Comparison of ENCODE assay signal across 18 cellular contexts in genomic region chr2:86468162-86469033, GRCh38. TPM values are rescaled to one million over a fixed set of nuclear protein-coding genes. Genes with fewer than 3 reads are reported as not detected.
DNase-seq lines count a peak whose midpoint lies in the region; ATAC-seq and TF ChIP-seq lines count a peak whose summit lies in the region.
"Had no signal": no experiment of that assay in that cellular context is flagged by ENCODE, and none has a peak within 500 bp of the region (broad histone marks: within the 10 kb centered on the region; RNA-seq: fewer than 3 reads in every experiment).

No MANE protein-coding gene starts in this region.

- H3K27me3 Mint-ChIP-seq in activated CD8-positive, alpha-beta T cell treated with anti-CD3 and anti-CD28 coated beads, Interleukin-2, amount 10 ng/mL, durations not matched to agents 7 days and 5 days (ENCODE audit: low read depth): no peaks in the 10 kb centered on the region
- H3K27me3 Mint-ChIP-seq: activated B cell treated with CpG ODN at 0.5 μM for 24 hours had no signal

- peak; percentile 22 for DNase-seq in stimulated activated CD4-positive, alpha-beta T cell treated with anti-CD3 and anti-CD28 coated beads, Interleukin-4, amount 100 ng/mL, for 24 hours
- DNase-seq in stimulated activated CD4-positive, alpha-beta T cell treated with anti-CD3 and anti-CD28 coated beads, Interleukin-2, amount 100 ng/mL, for 48 hours: no peak
- peak; percentile 37 for DNase-seq in activated CD8-positive, alpha-beta T cell treated with anti-CD3 and anti-CD28 coated beads, Interleukin-2, amount 10 ng/mL, durations not matched to agents 7 days and 5 days
- no peak for DNase-seq in effector memory CD4-positive, alpha-beta T cell
- DNase-seq in A673 (ENCODE audit: low spot score): no peak
- no peak for DNase-seq in NCI-H2081 treated with DMSO at 0.1 percent for 48 hours (lab: John Stamatoyannopoulos, UW)
- DNase-seq in aorta: no peak
- DNase-seq: activated B cell treated with CpG ODN at 0.5 μM for 24 hours, activated gamma-delta T cell, DMS 273 treated with DMSO at 0.1 percent for 48 hours, heart right ventricle, midbrain, NCI-H1092 treated with DMSO at 0.1 percent for 48 hours, NCI-H2227 treated with DMSO at 0.1 percent for 48 hours, ovary, substantia nigra had no signal

- no peaks in the 10 kb centered on the region for H3K9me3 Mint-ChIP-seq in activated CD8-positive, alpha-beta T cell treated with anti-CD3 and anti-CD28 coated beads, Interleukin-2, amount 10 ng/mL, durations not matched to agents 7 days and 5 days (ENCODE audit: insufficient read depth)
- H3K9me3 Mint-ChIP-seq: activated B cell treated with CpG ODN at 0.5 μM for 24 hours had no signal

- peaks cover 3% of the 10 kb centered on the region for H3K4me1 ChIP-seq in effector memory CD4-positive, alpha-beta T cell (ENCODE audit: control insufficient read depth, insufficient read depth, low read length, poor library complexity, severe bottlenecking)
- H3K4me1 ChIP-seq in A673 (ENCODE audit: insufficient read depth, low read length, poor library complexity, severe bottlenecking) (no peaks in the 10 kb centered on the region), aorta (ENCODE audit: control insufficient read depth in 1 of 2, insufficient read depth in 2 of 2, low read length in 2 of 2) (peaks cover 0 to 2% of the 10 kb centered on the region in 2 donors)

- H3K27ac ChIP-seq in effector memory CD4-positive, alpha-beta T cell (ENCODE audit: insufficient read depth, low read length, poor library complexity, severe bottlenecking): peak overlapping the region; percentile 35
- H3K27ac ChIP-seq in A673 (ENCODE audit: low read depth, low read length, poor library complexity, severe bottlenecking) (no peak overlapping the region), aorta (ENCODE audit: low read depth in 1 of 2, low read length in 2 of 2) (no peak overlapping the region)
- H3K27ac ChIP-seq: heart right ventricle, ovary had no signal

- WGBS in aorta, 2 donors: 89 to 90% methylated on average over 7 of the region's 7 CpGs

- POLR2A ChIA-PET in activated CD8-positive, alpha-beta T cell treated with anti-CD3 and anti-CD28 coated beads, Interleukin-2, amount 10 ng/mL, durations not matched to agents 7 days and 5 days (lab: Charles Lee): interaction anchor here (0.6 to 1.3 kb wide), 6 partner anchors 16 to 363 kb away, joined by 3 to 7 read pairs (median 4); partner anchors contain the start of genes KDM3A, POLR1A and PTCD3
- POLR2A ChIA-PET in A673 (lab: Charles Lee; ENCODE audit: low non-redundant PET): no interaction called here

- H3K4me1 Mint-ChIP-seq in activated CD8-positive, alpha-beta T cell treated with anti-CD3 and anti-CD28 coated beads, Interleukin-2, amount 10 ng/mL, durations not matched to agents 7 days and 5 days (ENCODE audit: low read depth): peaks cover 33% of the 10 kb centered on the region

- H3K27ac Mint-ChIP-seq in activated CD8-positive, alpha-beta T cell treated with anti-CD3 and anti-CD28 coated beads, Interleukin-2, amount 10 ng/mL, durations not matched to agents 7 days and 5 days: peak overlapping the region; percentile 73
- H3K27ac Mint-ChIP-seq: activated B cell treated with CpG ODN at 0.5 μM for 24 hours had no signal

- peak overlapping the region; percentile 48 for H3K4me3 Mint-ChIP-seq in activated CD8-positive, alpha-beta T cell treated with anti-CD3 and anti-CD28 coated beads, Interleukin-2, amount 10 ng/mL, durations not matched to agents 7 days and 5 days
- H3K4me3 Mint-ChIP-seq: activated B cell treated with CpG ODN at 0.5 μM for 24 hours had no signal

- no TSS peak for BruUV-seq in A673 (replicated peaks; lab: Mats Ljungman, UMichigan)

- no peak for TF ChIP-seq CTCF in A673 (conservative IDR thresholded peaks at IDR 0.05; ENCODE audit: low read depth, low read length)

- intact Hi-C loops in A673 (cut with micrococcal nuclease; ENCODE audit: unreplicated experiment) (no loop called here), aorta (cut with DNase I) (no loop called here)

- ATAC-seq in activated CD8-positive, alpha-beta T cell treated with anti-CD3 and anti-CD28 coated beads, Interleukin-2, amount 10 ng/mL, durations not matched to agents 7 days and 5 days: peak; percentile 78
- ATAC-seq in GM21390 (IDR thresholded peaks at IDR 0.05; ENCODE audit: unreplicated experiment): no peak
- no peak for ATAC-seq in aorta (ENCODE audit: low FRiP score)
- ATAC-seq: HCT116, heart right ventricle had no signal

- peaks cover 73% of the 10 kb centered on the region for H3K36me3 ChIP-seq in effector memory CD4-positive, alpha-beta T cell (ENCODE audit: control insufficient read depth, insufficient read depth, low read length)
- H3K36me3 ChIP-seq in A673 (ENCODE audit: insufficient read depth, low read length, poor library complexity, severe bottlenecking) (peaks cover 78% of the 10 kb centered on the region), aorta (ENCODE audit: control insufficient read depth in 1 of 2, insufficient read depth in 2 of 2, low read length in 1 of 2) (peaks cover 2 to 8% of the 10 kb centered on the region in 2 donors)
- H3K36me3 ChIP-seq: ovary had no signal

- H3K27me3 ChIP-seq in effector memory CD4-positive, alpha-beta T cell (replicated peaks; ENCODE audit: control insufficient read depth, insufficient read depth, low read length, poor library complexity, severe bottlenecking): no peaks in the 10 kb centered on the region
- H3K27me3 ChIP-seq in A673 (replicated peaks; ENCODE audit: insufficient read depth, low read depth, low read length, poor library complexity) (no peaks in the 10 kb centered on the region), aorta (ENCODE audit: control insufficient read depth in 1 of 2, insufficient read depth in 2 of 2, low read length in 1 of 2) (no peaks in the 10 kb centered on the region)
- H3K27me3 ChIP-seq: heart right ventricle, ovary had no signal

- CTCF ChIA-PET in activated CD8-positive, alpha-beta T cell treated with anti-CD3 and anti-CD28 coated beads, Interleukin-2, amount 10 ng/mL, durations not matched to agents 7 days and 5 days (lab: Charles Lee): interaction anchor here (0.6 to 3.1 kb wide), 7 partner anchors 12 to 247 kb away, joined by 3 to 17 read pairs (median 3); partner anchors contain the start of gene KDM3A
- CTCF ChIA-PET in A673 (lab: Charles Lee): no interaction called here

- peaks cover 83% of the 10 kb centered on the region for H3K36me3 Mint-ChIP-seq in activated CD8-positive, alpha-beta T cell treated with anti-CD3 and anti-CD28 coated beads, Interleukin-2, amount 10 ng/mL, durations not matched to agents 7 days and 5 days (ENCODE audit: low read depth)

- H3K9me3 ChIP-seq in effector memory CD4-positive, alpha-beta T cell (ENCODE audit: control insufficient read depth, low read length): no peaks in the 10 kb centered on the region
- H3K9me3 ChIP-seq in A673 (ENCODE audit: low read depth, low read length, poor library complexity, severe bottlenecking) (no peaks in the 10 kb centered on the region), aorta (ENCODE audit: control insufficient read depth, low read length) (no peaks in the 10 kb centered on the region)
- H3K9me3 ChIP-seq: heart right ventricle, ovary had no signal

- H3K4me3 ChIP-seq in effector memory CD4-positive, alpha-beta T cell (ENCODE audit: insufficient read depth, low read depth, low read length, poor library complexity, severe bottlenecking): no peak overlapping the region
- H3K4me3 ChIP-seq in A673 (ENCODE audit: low read depth, low read length, poor library complexity, severe bottlenecking) (no peak overlapping the region), aorta (ENCODE audit: low read length in 2 of 2) (no peak overlapping the region)
- H3K4me3 ChIP-seq: heart right ventricle, ovary had no signal

RNA-seq across cellular contexts. Expression of gene KDM3A, which starts 27.2 kb away (rescaled TPM):
- 10 to 100 TPM; 74.9 to 80.1 TPM for total RNA-seq in activated CD8-positive, alpha-beta T cell treated with anti-CD3 and anti-CD28 coated beads, Interleukin-2, amount 10 ng/mL, durations not matched to agents 7 days and 5 days
- 40.7 and 43.8 TPM in 2 replicates for total RNA-seq in A673 (2021)
- 10 to 100 TPM; 44.9 to 75.3 TPM for total RNA-seq in aorta
- 10 to 100 TPM; 30.6 to 30.9 TPM for polyA plus RNA-seq in aorta

Comparison
In these comparisons a context has a peak if more than half of its experiments do, and no peak if none do; other contexts are left out.
1. DNase-seq: peak in stimulated activated CD4-positive, alpha-beta T cell treated with anti-CD3 and anti-CD28 coated beads, Interleukin-4, amount 100 ng/mL, for 24 hours (single experiment) and activated CD8-positive, alpha-beta T cell treated with anti-CD3 and anti-CD28 coated beads, Interleukin-2, amount 10 ng/mL, durations not matched to agents 7 days and 5 days (single experiment); none in stimulated activated CD4-positive, alpha-beta T cell treated with anti-CD3 and anti-CD28 coated beads, Interleukin-2, amount 100 ng/mL, for 48 hours (0 of 2), effector memory CD4-positive, alpha-beta T cell (0 of 3), A673 (single experiment), NCI-H2081 treated with DMSO at 0.1 percent for 48 hours (single experiment) and aorta (0 of 2).